ENCODE assay signal across 20 cellular contexts in the genomic region with DNA sequence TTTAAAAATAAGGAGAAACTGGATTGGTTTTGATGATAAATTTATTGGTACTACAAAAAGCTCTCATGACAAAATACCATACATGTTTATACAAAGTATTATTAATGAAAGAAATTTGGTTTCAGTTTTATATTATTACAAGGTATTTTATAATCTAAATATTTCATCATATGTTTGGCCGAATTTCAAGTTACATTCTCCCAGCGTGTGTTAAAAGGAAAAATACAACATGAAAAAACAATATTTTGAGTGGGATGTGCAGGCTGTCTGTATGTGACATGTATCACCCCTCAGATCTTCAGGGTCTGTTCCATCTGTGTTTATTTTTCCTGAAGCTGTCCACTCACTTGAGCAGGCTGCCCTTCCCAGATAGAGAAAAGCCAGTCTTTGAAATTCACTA.
"Had no signal": no experiment of that assay in that cellular context is flagged by ENCODE, and none has a peak within 500 bp of the region (broad histone marks: within the 10 kb centered on the region; RNA-seq: fewer than 3 reads in every experiment).

No MANE protein-coding gene starts in this region.

- H3K9me3 Mint-ChIP-seq: activated CD4-positive, alpha-beta memory T cell treated with anti-CD3 and anti-CD28 coated beads for 36 hours; activated T-helper 1 cell treated with anti-CD3 and anti-CD28 coated beads, Interleukin-12 subunit alpha, Interleukin-12 subunit beta, Interleukin-2, Interleukin-4 antibody, amounts not matched to agents 30 ng/mL and 10 ng/mL and 1 ng/mL, durations not matched to agents 14 hours and 24 hours and 36 hours; T-helper 2 cell treated with Interferon-gamma antibody and Interleukin-4, amounts not matched to agents 5 μg/mL and 100 μg/mL, for 36 hours; WTC11 had no signal

- H3K27me3 ChIP-seq: colonic mucosa, sigmoid colon, vagina had no signal

- H3K27ac ChIP-seq: colonic mucosa, sigmoid colon, vagina had no signal

- H3K27me3 Mint-ChIP-seq: activated CD4-positive, alpha-beta memory T cell treated with anti-CD3 and anti-CD28 coated beads for 36 hours; activated CD4-positive, alpha-beta T cell treated with anti-CD3 and anti-CD28 coated beads for 36 hours; memory B cell; naive thymus-derived CD4-positive, alpha-beta T cell had no signal

- H3K36me3 ChIP-seq: colonic mucosa, sigmoid colon, vagina had no signal

- H3K4me1 ChIP-seq: colonic mucosa, vagina had no signal

- H3K4me3 ChIP-seq: colonic mucosa, sigmoid colon, vagina had no signal

- H3K9me3 ChIP-seq: colonic mucosa, sigmoid colon, vagina had no signal

- H3K4me3 Mint-ChIP-seq: activated CD4-positive, alpha-beta memory T cell treated with anti-CD3 and anti-CD28 coated beads for 36 hours; activated CD4-positive, alpha-beta T cell treated with anti-CD3 and anti-CD28 coated beads for 36 hours; activated T-helper 1 cell treated with anti-CD3 and anti-CD28 coated beads, Interleukin-12 subunit alpha, Interleukin-12 subunit beta, Interleukin-2, Interleukin-4 antibody, amounts not matched to agents 30 ng/mL and 10 ng/mL and 1 ng/mL, durations not matched to agents 14 hours and 24 hours and 36 hours; memory B cell; naive thymus-derived CD4-positive, alpha-beta T cell; T-helper 2 cell treated with Interferon-gamma antibody and Interleukin-4, amounts not matched to agents 5 μg/mL and 100 μg/mL, for 36 hours; WTC11 had no signal

- H3K4me1 Mint-ChIP-seq: activated CD4-positive, alpha-beta T cell treated with anti-CD3 and anti-CD28 coated beads for 36 hours; memory B cell; naive thymus-derived CD4-positive, alpha-beta T cell had no signal

- H3K27ac Mint-ChIP-seq: activated CD4-positive, alpha-beta memory T cell treated with anti-CD3 and anti-CD28 coated beads for 36 hours; activated CD4-positive, alpha-beta T cell treated with anti-CD3 and anti-CD28 coated beads for 36 hours; activated naive CD4-positive, alpha-beta T cell treated with anti-CD3 and anti-CD28 coated beads, Interleukin-2, amount 50 U/mL, for 72 hours; activated T-helper 1 cell treated with anti-CD3 and anti-CD28 coated beads, Interleukin-12 subunit alpha, Interleukin-12 subunit beta, Interleukin-2, Interleukin-4 antibody, amounts not matched to agents 30 ng/mL and 10 ng/mL and 1 ng/mL, durations not matched to agents 14 hours and 24 hours and 36 hours; memory B cell; naive thymus-derived CD4-positive, alpha-beta T cell; T-helper 2 cell treated with Interferon-gamma antibody and Interleukin-4, amounts not matched to agents 5 μg/mL and 100 μg/mL, for 36 hours; WTC11 had no signal

- DNase-seq: activated CD4-positive, alpha-beta memory T cell treated with anti-CD3 and anti-CD28 coated beads for 36 hours; activated CD4-positive, alpha-beta T cell treated with anti-CD3 and anti-CD28 coated beads for 36 hours; activated gamma-delta T cell treated with Interleukin-2 at 50 U/mL for 16 hours; activated T-cell treated with anti-CD3 and anti-CD28 coated beads for 4 hours; amniotic stem cell; caudate nucleus; colonic mucosa; head of caudate nucleus; kidney glomerular epithelial cell; naive thymus-derived CD4-positive, alpha-beta T cell; posterior cingulate gyrus; sigmoid colon; stimulated activated naive CD8-positive, alpha-beta T cell treated with anti-CD3 and anti-CD28 coated beads, Interleukin-15, Interleukin-2, amounts not matched to agents 100 U/mL and 50 U/mL, for 24 hours; substantia nigra had no signal

- H3K36me3 Mint-ChIP-seq: activated CD4-positive, alpha-beta memory T cell treated with anti-CD3 and anti-CD28 coated beads for 36 hours; activated naive CD4-positive, alpha-beta T cell treated with anti-CD3 and anti-CD28 coated beads, Interleukin-2, amount 50 U/mL, for 72 hours; memory B cell; naive thymus-derived CD4-positive, alpha-beta T cell; WTC11 had no signal
